In genomic region chr6:63734923-63735322, GRCh38 we compare ENCODE assay signal across 17 cellular contexts.
DNase-seq lines count a peak whose midpoint lies in the region; ATAC-seq and TF ChIP-seq lines count a peak whose summit lies in the region.
"Had no signal": no experiment of that assay in that cellular context is flagged by ENCODE, and none has a peak within 500 bp of the region (broad histone marks: within the 10 kb centered on the region; RNA-seq: fewer than 3 reads in every experiment).

No MANE protein-coding gene starts in this region.

- no peak overlapping the region for H3K9ac ChIP-seq in PC-3 (ENCODE audit: low read length)
- H3K9ac ChIP-seq: GM23248 had no signal

- H4K20me1 ChIP-seq in PC-3 (ENCODE audit: low read length): no peaks in the 10 kb centered on the region

- peaks cover 46% of the 10 kb centered on the region for H3K4me1 ChIP-seq in PC-3 (ENCODE audit: insufficient read depth, low read length)

- no peak for TF ChIP-seq CTCF in PC-3 (conservative IDR thresholded peaks at IDR 0.05; ENCODE audit: low read depth, low read length)
- no peak for TF ChIP-seq CTCF in choroid plexus epithelial cell (conservative IDR thresholded peaks at IDR 0.05; ENCODE audit: low read depth, low read length)

- POLR2A ChIA-PET in PC-3 (lab: Charles Lee; ENCODE audit: unreplicated experiment): no interaction called here

- H3K9me2 ChIP-seq in PC-3 (replicated peaks; ENCODE audit: low read length): no peaks in the 10 kb centered on the region

- no peak overlapping the region for H2AFZ ChIP-seq in PC-3 (ENCODE audit: low read length)
- H2AFZ ChIP-seq: GM23248 had no signal

- no peaks in the 10 kb centered on the region for H3K79me2 ChIP-seq in PC-3 (ENCODE audit: low read length)

- no peaks in the 10 kb centered on the region for H3F3A ChIP-seq in PC-3 (ENCODE audit: low read length, unreplicated experiment)

- peak; percentile 51 for ATAC-seq in PC-3
- ATAC-seq in GM18517 (IDR thresholded peaks at IDR 0.05; ENCODE audit: unreplicated experiment): no peak
- ATAC-seq: A549 had no signal

- BruUV-seq in PC-3 (replicated peaks; lab: Mats Ljungman, UMichigan): no TSS peak

- peak overlapping the region; percentile 44 for H3K27ac ChIP-seq in PC-3 (ENCODE audit: low read length)
- H3K27ac ChIP-seq: 22Rv1, A549, C4-2B, GM23248 had no signal

- no peaks in the 10 kb centered on the region for H3K9me3 ChIP-seq in PC-3 (ENCODE audit: low read length)
- H3K9me3 ChIP-seq: A549 had no signal

- DNase-seq in DMS53 (lab: John Stamatoyannopoulos, UW) (peak; percentile 13), DMS53 treated with DMSO at 0.1 percent for 48 hours (lab: John Stamatoyannopoulos, UW; ENCODE audit: unreplicated experiment) (no peak), PC-3 (peak; percentile 67), choroid plexus epithelial cell (ENCODE audit: low read depth) (peak; percentile 27), iris pigment epithelial cell (ENCODE audit: low read depth) (peak; percentile 20), H4 (ENCODE audit: low spot score) (no peak)
- DNase-seq: AML-193; CD4-positive, alpha-beta T cell; DMS153; DND-41; EL; GM23248; HCEC 1CT had no signal

- peak overlapping the region; percentile 40 for H3K4me2 ChIP-seq in PC-3 (ENCODE audit: low read length)
- H3K4me2 ChIP-seq: A549 had no signal

- H3K4me3 ChIP-seq in PC-3 (ENCODE audit: low read length) (no peak overlapping the region), choroid plexus epithelial cell (ENCODE audit: low read depth, low read length) (no peak overlapping the region)
- H3K4me3 ChIP-seq: A549, GM23248 had no signal

- H3K36me3 ChIP-seq in PC-3 (ENCODE audit: low read depth, low read length): no peaks in the 10 kb centered on the region

- no peaks in the 10 kb centered on the region for H3K27me3 ChIP-seq in PC-3 (ENCODE audit: low read length)

- intact Hi-C loops in PC-3 (cut with micrococcal nuclease): no loop called here

- CTCF ChIA-PET in PC-3 (lab: Charles Lee): interaction anchor here (0.8 kb wide), 1 partner anchor 383 kb away, joined by 3 read pairs; no protein-coding TSS in a partner anchor

Comparison
In these comparisons a context has a peak if more than half of its experiments do, and no peak if none do; other contexts are left out.
1. DNase-seq: peak in DMS53 (single experiment), PC-3 (single experiment), choroid plexus epithelial cell (single experiment) and iris pigment epithelial cell (single experiment); none in DMS53 treated with DMSO at 0.1 percent for 48 hours (single experiment) and H4 (single experiment).